In genomic region chr18:24986611-24987270, GRCh38 we compare ENCODE assay signal across 20 cellular contexts.
DNase-seq lines count a peak whose midpoint lies in the region; ATAC-seq and TF ChIP-seq lines count a peak whose summit lies in the region.
"Had no signal": no experiment of that assay in that cellular context is flagged by ENCODE, and none has a peak within 500 bp of the region (broad histone marks: within the 10 kb centered on the region; RNA-seq: fewer than 3 reads in every experiment).

No MANE protein-coding gene starts in this region.

- no peak for ATAC-seq in GM21576 (IDR thresholded peaks at IDR 0.05; ENCODE audit: unreplicated experiment)

- H3F3A ChIP-seq in SK-N-SH (replicated peaks; ENCODE audit: insufficient read depth): peaks cover 4% of the 10 kb centered on the region

- no peaks in the 10 kb centered on the region for H3K79me1 ChIP-seq in mesendoderm (ENCODE audit: low read length)

- H3K9me3 ChIP-seq in SK-N-SH (no peaks in the 10 kb centered on the region), endodermal cell (ENCODE audit: control insufficient read depth, low read length) (no peaks in the 10 kb centered on the region), HAP-1 (no peaks in the 10 kb centered on the region)
- H3K9me3 ChIP-seq: thoracic aorta had no signal

- peak overlapping the region; percentile 46; the same call in 1 of the 2 replicates for H2AFZ ChIP-seq in SK-N-SH (ENCODE audit: low read depth)

- no peak overlapping the region for H3K27ac Mint-ChIP-seq in endodermal cell
- H3K27ac Mint-ChIP-seq: T-helper 1 cell treated with Interleukin-12 subunit alpha and Interleukin-12 subunit beta and Interleukin-4 antibody, amounts not matched to agents 30 μg/mL and 1 μg/mL, for 36 hours had no signal

- no peak overlapping the region for H2AK5ac ChIP-seq in mesendoderm (ENCODE audit: low read length)

- H3K27me3 ChIP-seq in SK-N-SH (ENCODE audit: insufficient read depth): no peaks in the 10 kb centered on the region
- H3K27me3 ChIP-seq in endodermal cell (ENCODE audit: control insufficient read depth, insufficient read depth, low read length, poor library complexity, severe bottlenecking): no peaks in the 10 kb centered on the region
- no peaks in the 10 kb centered on the region for H3K27me3 ChIP-seq in mesendoderm (ENCODE audit: insufficient read depth, low read length, poor library complexity)
- H3K27me3 ChIP-seq in HAP-1 (ENCODE audit: low read depth): no peaks in the 10 kb centered on the region

- H3K79me2 ChIP-seq in SK-N-SH (ENCODE audit: insufficient read depth): no peaks in the 10 kb centered on the region
- no peaks in the 10 kb centered on the region for H3K79me2 ChIP-seq in mesendoderm (ENCODE audit: control insufficient read depth, insufficient read depth, low read length)

- no peak for TF ChIP-seq RAD21 in SK-N-SH (IDR thresholded peaks at IDR 0.05; ENCODE audit: low read length)

- H3K9me3 Mint-ChIP-seq in endodermal cell: no peaks in the 10 kb centered on the region
- H3K9me3 Mint-ChIP-seq: T-helper 1 cell treated with Interleukin-12 subunit alpha and Interleukin-12 subunit beta and Interleukin-4 antibody, amounts not matched to agents 30 μg/mL and 1 μg/mL, for 36 hours had no signal

- H3K36me3 Mint-ChIP-seq in endodermal cell (ENCODE audit: low read depth): no peaks in the 10 kb centered on the region

- no peak overlapping the region for H4K8ac ChIP-seq in mesendoderm (ENCODE audit: low read depth, low read length)

- H3K9me2 ChIP-seq in SK-N-SH: no peaks in the 10 kb centered on the region

- CTCF ChIA-PET in SK-N-SH (lab: Yijun Ruan, JAX): no interaction called here

- H3K4me1 Mint-ChIP-seq in endodermal cell: peaks cover 43% of the 10 kb centered on the region

- H3K56ac ChIP-seq in mesendoderm (ENCODE audit: low read length): peak overlapping the region; percentile 71

- H3K27ac ChIP-seq in SK-N-SH (ENCODE audit: low read depth in 2 of 2, low read length in 1 of 2) (peak overlapping the region; percentile 33 to 55; a peak in 3 of 4 replicates), endodermal cell (ENCODE audit: low read depth, low read length) (peak overlapping the region; percentile 90), mesendoderm (ENCODE audit: low read depth, low read length) (peak overlapping the region; percentile 67), skin epidermis (peak overlapping the region in 16 of 21 experiments; percentile 9 to 87 (median 52))

- H3K4ac ChIP-seq in mesendoderm (ENCODE audit: low read depth, low read length): peak overlapping the region; percentile 79

- no peak overlapping the region for H2BK15ac ChIP-seq in mesendoderm (replicated peaks; ENCODE audit: low read depth)

- POLR2A ChIA-PET in SK-N-SH (lab: Yijun Ruan, JAX): no interaction called here

- peak overlapping the region; percentile 70 for H3K18ac ChIP-seq in mesendoderm (ENCODE audit: low read length)

- no peak overlapping the region for H3K4me3 ChIP-seq in SK-N-SH (ENCODE audit: low read depth in 2 of 2, low read length in 1 of 2)
- no peak overlapping the region for H3K4me3 ChIP-seq in endodermal cell (ENCODE audit: low read length)
- no peak overlapping the region for H3K4me3 ChIP-seq in mesendoderm (ENCODE audit: low read length)
- H3K4me3 ChIP-seq in skin epidermis: peak overlapping the region in 1 of 7 experiments; percentile 7
- no peak overlapping the region for H3K4me3 ChIP-seq in HAP-1
- H3K4me3 ChIP-seq: coronary artery, thoracic aorta had no signal

- WGBS in SK-N-SH (ENCODE audit: low lambda C conversion rate): 58% methylated on average over 6 of the region's 6 CpGs
- 80 to 86% methylated on average over 4 to 6 of the region's 6 CpGs for WGBS in endodermal cell (ENCODE audit: insufficient coverage in 1 of 2, insufficient read length in 1 of 2), 2 experiments
- no CpG with 5 or more reads among the region's 6 CpGs for WGBS in mesendoderm (ENCODE audit: extremely low coverage, insufficient coverage, low lambda C conversion rate)

- H3K23ac ChIP-seq in mesendoderm (ENCODE audit: low read length): no peak overlapping the region

- H4K20me1 ChIP-seq in SK-N-SH (ENCODE audit: insufficient read depth): no peaks in the 10 kb centered on the region

- H3K4me1 ChIP-seq in SK-N-SH (ENCODE audit: control insufficient read depth in 1 of 2, insufficient read depth in 2 of 2, low read depth in 1 of 2, low read length in 1 of 2) (peaks cover 0 to 3% of the 10 kb centered on the region in 2 experiments; a peak in 1 of 4 replicates), endodermal cell (ENCODE audit: control insufficient read depth, insufficient read depth, low read length) (peaks cover 16% of the 10 kb centered on the region), mesendoderm (ENCODE audit: control insufficient read depth, low read depth, low read length) (peaks cover 12% of the 10 kb centered on the region), HAP-1 (peaks cover 18% of the 10 kb centered on the region)

- no peak overlapping the region for H3K4me3 Mint-ChIP-seq in endodermal cell
- H3K4me3 Mint-ChIP-seq: T-helper 1 cell treated with Interleukin-12 subunit alpha and Interleukin-12 subunit beta and Interleukin-4 antibody, amounts not matched to agents 30 μg/mL and 1 μg/mL, for 36 hours had no signal

- peaks cover 7% of the 10 kb centered on the region for H3K27me3 Mint-ChIP-seq in endodermal cell (ENCODE audit: insufficient read depth)

- TF ChIP-seq EP300 in SK-N-SH (IDR thresholded peaks at IDR 0.05; ENCODE audit: borderline replicate concordance in 1 of 2, low read depth in 1 of 2, low read length in 1 of 2): no peak

- in situ Hi-C loops in HAP-1 (cut with MboI; ENCODE audit: low sequenced_read_pairs): loop anchor here (25.0 kb wide), 1 partner anchor 101 kb away; no protein-coding TSS in a partner anchor

- H3K4me2 ChIP-seq in SK-N-SH (no peak overlapping the region), mesendoderm (ENCODE audit: low read length) (no peak overlapping the region)

- H3K36me3 ChIP-seq in SK-N-SH (replicated peaks in 1 of 2; ENCODE audit: control insufficient read depth in 1 of 2, insufficient read depth in 2 of 2, low read length in 1 of 2): no peaks in the 10 kb centered on the region
- H3K36me3 ChIP-seq in endodermal cell (ENCODE audit: control insufficient read depth, insufficient read depth, low read length): no peaks in the 10 kb centered on the region
- no peaks in the 10 kb centered on the region for H3K36me3 ChIP-seq in mesendoderm (ENCODE audit: control insufficient read depth, insufficient read depth, low read length)
- H3K36me3 ChIP-seq in HAP-1 (replicated peaks): no peaks in the 10 kb centered on the region
- H3K36me3 ChIP-seq: thoracic aorta had no signal

- H4K5ac ChIP-seq in mesendoderm (ENCODE audit: low read length): peak overlapping the region; percentile 85

- H2BK5ac ChIP-seq in mesendoderm (ENCODE audit: low read length): peak overlapping the region; percentile 64

- H3K9ac ChIP-seq in SK-N-SH: no peak overlapping the region
- H3K9ac ChIP-seq in endodermal cell (ENCODE audit: extremely low read depth, low read length, poor library complexity, severe bottlenecking): no peak overlapping the region
- H3K9ac ChIP-seq in mesendoderm (ENCODE audit: low read length): peak overlapping the region; percentile 66

- TF ChIP-seq CTCF in SK-N-SH (IDR thresholded peaks at IDR 0.05) (no peak), endodermal cell (conservative IDR thresholded peaks at IDR 0.05) (no peak)

- no peak overlapping the region for H2BK120ac ChIP-seq in mesendoderm (ENCODE audit: low read depth, low read length)

- DNase-seq in SK-N-SH: no peak
- no peak for DNase-seq in endodermal cell
- peak; percentile 48 for DNase-seq in mesendoderm
- no peak for DNase-seq in NCI-H146 (lab: John Stamatoyannopoulos, UW)
- DNase-seq in putamen (ENCODE audit: low spot score): no peak
- no peak for DNase-seq in HAP-1 (ENCODE audit: low spot score in 2 of 2)
- DNase-seq: AML-193; amniotic stem cell; Calu3; erythroblast; GDM1; H7; kidney glomerular epithelial cell; NCI-H345; stimulated activated CD4-positive, alpha-beta T cell treated with anti-CD3 and anti-CD28 coated beads, Interleukin-2, amount 100 ng/mL, for 24 hours had no signal

TF ChIP-seq in SK-N-SH, 30 proteins besides CTCF, POLR2A, EP300 and RAD21:
- TF ChIP-seq RCOR1 (IDR thresholded peaks at IDR 0.05; ENCODE audit: low read length) (no peak), TCF12 (IDR thresholded peaks at IDR 0.05) (no peak), SIN3A (IDR thresholded peaks at IDR 0.05; ENCODE audit: borderline replicate concordance, low read depth, low read length) (no peak), FOXJ3 (CRISPR knock-in tag; IDR thresholded peaks at IDR 0.05) (no peak)
